Comparison of ENCODE assay signal across 1 cellular context in the genomic region with DNA sequence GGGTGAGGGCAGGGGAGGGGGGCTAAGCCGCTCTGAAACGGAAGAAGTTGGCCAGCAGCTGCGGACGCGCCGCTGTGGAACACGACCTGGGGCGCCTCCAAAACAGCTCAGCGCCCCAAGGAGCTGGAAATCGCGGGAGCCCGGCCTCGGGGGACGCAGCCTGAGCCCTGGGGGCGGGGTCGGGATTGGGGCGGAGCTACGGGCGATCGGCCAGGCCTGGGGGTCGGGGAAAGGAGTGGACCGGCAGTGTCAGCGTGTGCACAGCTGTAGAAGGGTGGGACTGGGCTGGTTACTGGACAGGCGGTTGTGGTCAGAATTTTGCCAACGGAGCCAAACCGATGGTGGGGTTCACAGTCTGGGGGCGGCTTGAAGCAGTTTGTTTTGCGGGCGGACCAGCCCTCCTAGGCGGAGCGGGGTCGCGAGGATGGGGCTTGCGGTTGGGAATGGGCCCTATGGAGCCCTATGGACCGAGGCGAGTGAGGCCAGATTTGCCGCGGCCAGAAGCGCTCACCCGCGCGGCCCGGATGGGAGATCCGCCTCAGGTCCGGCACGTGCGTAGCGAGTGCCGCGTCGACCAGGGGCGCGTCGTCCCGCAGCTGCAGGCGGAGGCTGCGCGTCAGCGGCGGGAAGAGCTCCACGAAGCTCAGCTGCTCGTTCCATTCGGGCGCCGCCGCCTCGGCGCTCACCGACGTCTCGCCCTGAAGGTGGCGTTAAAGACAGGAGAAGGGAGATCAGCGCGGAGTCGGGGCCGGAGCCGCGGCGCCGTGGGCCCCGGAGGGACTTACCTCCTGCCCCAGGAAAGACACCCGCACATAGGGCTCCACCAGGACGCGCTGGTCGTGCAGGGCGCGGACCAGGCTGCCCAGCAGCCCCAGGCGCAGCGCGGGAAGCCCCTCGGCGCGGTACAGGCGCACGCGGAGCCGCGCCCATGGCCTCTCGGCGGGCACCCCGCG.
TF ChIP-seq lines count a peak whose summit lies in the region.

No MANE protein-coding gene starts in this region.

TF ChIP-seq in K562, 482 proteins besides CTCF, POLR2A, EP300 and RAD21 (continued from another document):
- TF ChIP-seq, protein P1, sequence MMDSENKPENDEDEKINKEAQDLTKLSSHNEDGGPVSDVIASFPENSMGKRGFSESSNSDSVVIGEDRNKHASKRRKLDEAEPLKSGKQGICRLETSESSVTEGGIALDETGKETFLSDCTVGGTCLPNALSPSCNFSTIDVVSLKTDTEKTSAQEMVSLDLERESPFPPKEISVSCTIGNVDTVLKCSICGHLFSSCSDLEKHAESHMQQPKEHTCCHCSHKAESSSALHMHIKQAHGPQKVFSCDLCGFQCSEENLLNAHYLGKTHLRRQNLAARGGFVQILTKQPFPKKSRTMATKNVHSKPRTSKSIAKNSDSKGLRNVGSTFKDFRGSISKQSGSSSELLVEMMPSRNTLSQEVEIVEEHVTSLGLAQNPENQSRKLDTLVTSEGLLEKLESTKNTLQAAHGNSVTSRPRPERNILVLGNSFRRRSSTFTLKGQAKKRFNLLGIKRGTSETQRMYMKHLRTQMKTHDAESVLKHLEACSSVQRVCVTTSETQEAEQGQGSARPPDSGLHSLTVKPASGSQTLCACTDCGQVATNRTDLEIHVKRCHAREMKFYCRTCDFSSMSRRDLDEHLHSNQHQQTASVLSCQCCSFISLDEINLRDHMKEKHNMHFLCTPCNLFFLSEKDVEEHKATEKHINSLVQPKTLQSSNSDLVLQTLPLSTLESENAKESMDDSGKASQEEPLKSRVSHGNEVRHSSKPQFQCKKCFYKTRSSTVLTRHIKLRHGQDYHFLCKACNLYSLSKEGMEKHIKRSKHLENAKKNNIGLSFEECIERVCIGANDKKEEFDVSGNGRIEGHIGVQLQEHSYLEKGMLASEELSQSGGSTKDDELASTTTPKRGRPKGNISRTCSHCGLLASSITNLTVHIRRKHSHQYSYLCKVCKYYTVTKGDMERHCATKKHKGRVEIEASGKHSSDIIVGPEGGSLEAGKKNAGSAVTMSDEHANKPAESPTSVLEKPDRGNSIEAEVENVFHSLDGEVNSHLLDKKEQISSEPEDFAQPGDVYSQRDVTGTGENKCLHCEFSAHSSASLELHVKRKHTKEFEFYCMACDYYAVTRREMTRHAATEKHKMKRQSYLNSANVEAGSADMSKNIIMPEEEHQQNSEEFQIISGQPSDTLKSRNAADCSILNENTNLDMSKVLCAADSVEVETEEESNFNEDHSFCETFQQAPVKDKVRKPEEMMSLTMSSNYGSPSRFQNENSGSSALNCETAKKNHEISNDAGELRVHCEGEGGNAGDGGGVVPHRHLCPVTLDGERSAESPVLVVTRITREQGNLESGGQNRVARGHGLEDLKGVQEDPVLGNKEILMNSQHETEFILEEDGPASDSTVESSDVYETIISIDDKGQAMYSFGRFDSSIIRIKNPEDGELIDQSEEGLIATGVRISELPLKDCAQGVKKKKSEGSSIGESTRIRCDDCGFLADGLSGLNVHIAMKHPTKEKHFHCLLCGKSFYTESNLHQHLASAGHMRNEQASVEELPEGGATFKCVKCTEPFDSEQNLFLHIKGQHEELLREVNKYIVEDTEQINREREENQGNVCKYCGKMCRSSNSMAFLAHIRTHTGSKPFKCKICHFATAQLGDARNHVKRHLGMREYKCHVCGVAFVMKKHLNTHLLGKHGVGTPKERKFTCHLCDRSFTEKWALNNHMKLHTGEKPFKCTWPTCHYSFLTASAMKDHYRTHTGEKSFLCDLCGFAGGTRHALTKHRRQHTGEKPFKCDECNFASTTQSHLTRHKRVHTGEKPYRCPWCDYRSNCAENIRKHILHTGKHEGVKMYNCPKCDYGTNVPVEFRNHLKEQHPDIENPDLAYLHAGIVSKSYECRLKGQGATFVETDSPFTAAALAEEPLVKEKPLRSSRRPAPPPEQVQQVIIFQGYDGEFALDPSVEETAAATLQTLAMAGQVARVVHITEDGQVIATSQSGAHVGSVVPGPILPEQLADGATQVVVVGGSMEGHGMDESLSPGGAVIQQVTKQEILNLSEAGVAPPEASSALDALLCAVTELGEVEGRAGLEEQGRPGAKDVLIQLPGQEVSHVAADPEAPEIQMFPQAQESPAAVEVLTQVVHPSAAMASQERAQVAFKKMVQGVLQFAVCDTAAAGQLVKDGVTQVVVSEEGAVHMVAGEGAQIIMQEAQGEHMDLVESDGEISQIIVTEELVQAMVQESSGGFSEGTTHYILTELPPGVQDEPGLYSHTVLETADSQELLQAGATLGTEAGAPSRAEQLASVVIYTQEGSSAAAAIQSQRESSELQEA (IDR thresholded peaks at IDR 0.05; ENCODE audit: low read depth), result no peak
- TF ChIP-seq, protein P2, sequence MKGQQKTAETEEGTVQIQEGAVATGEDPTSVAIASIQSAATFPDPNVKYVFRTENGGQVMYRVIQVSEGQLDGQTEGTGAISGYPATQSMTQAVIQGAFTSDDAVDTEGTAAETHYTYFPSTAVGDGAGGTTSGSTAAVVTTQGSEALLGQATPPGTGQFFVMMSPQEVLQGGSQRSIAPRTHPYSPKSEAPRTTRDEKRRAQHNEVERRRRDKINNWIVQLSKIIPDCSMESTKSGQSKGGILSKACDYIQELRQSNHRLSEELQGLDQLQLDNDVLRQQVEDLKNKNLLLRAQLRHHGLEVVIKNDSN (CRISPR knock-in tag; IDR thresholded peaks at IDR 0.05), result peak; percentile 59
- TF ChIP-seq ZNF764 (CRISPR knock-in tag; IDR thresholded peaks at IDR 0.05; ENCODE audit: low read depth) (no peak), HNRNPLL (IDR thresholded peaks at IDR 0.05; ENCODE audit: low read depth, low read length, poor library complexity, severe bottlenecking) (peak; percentile 71), ZSCAN29 (IDR thresholded peaks at IDR 0.05) (no peak), EHMT2 (IDR thresholded peaks at IDR 0.05) (no peak), LCOR (CRISPR knock-in tag; IDR thresholded peaks at IDR 0.05) (peak; percentile 93), THRAP3 (IDR thresholded peaks at IDR 0.05; ENCODE audit: borderline replicate concordance) (no peak), NBN (IDR thresholded peaks at IDR 0.05; ENCODE audit: low read depth) (no peak), NFYB (IDR thresholded peaks at IDR 0.05; ENCODE audit: extremely low read depth, insufficient read length) (no peak), ZKSCAN1 (IDR thresholded peaks at IDR 0.05; ENCODE audit: low read depth, low read length) (no peak), NFATC3 (IDR thresholded peaks at IDR 0.05) (no peak), SNRNP70 (optimal IDR thresholded peaks at IDR 0.05; ENCODE audit: low read depth, low read length) (no peak), ILF3 (IDR thresholded peaks at IDR 0.05; ENCODE audit: borderline replicate concordance) (no peak), BDP1 (IDR thresholded peaks at IDR 0.05; ENCODE audit: insufficient read depth, insufficient read length) (no peak), ZNF77 (CRISPR knock-in tag; IDR thresholded peaks at IDR 0.05) (no peak), BRF1 (IDR thresholded peaks at IDR 0.05; ENCODE audit: borderline replicate concordance, extremely low read depth, insufficient read length) (no peak), KDM4B (IDR thresholded peaks at IDR 0.05; ENCODE audit: borderline replicate concordance in 2 of 2, low read depth in 1 of 2) (no peak), HMG20B (CRISPR knock-in tag; IDR thresholded peaks at IDR 0.05) (no peak), TARDBP (IDR thresholded peaks at IDR 0.05) (no peak), L3MBTL2 (IDR thresholded peaks at IDR 0.05) (peak; percentile 100), MEIS2 (IDR thresholded peaks at IDR 0.05; ENCODE audit: partially characterized antibody) (no peak), RNF2 (IDR thresholded peaks at IDR 0.05) (peak; percentile 95), ZNF408 (CRISPR knock-in tag; IDR thresholded peaks at IDR 0.05; ENCODE audit: low read depth) (no peak), NONO (IDR thresholded peaks at IDR 0.05; ENCODE audit: low read depth in 2 of 2, low read length in 1 of 2) (peak in 1 of 2 experiments; percentile 47; a peak in 1 of 4 replicates), ZNF274 (IDR thresholded peaks at IDR 0.05; ENCODE audit: borderline replicate concordance, low read depth, low read length) (no peak), PURB (CRISPR knock-in tag; IDR thresholded peaks at IDR 0.05; ENCODE audit: low read depth) (no peak), POLR3A (IDR thresholded peaks at IDR 0.05; ENCODE audit: borderline replicate concordance, extremely low read depth, insufficient read depth, insufficient read length) (no peak), PHB (CRISPR knock-in tag; IDR thresholded peaks at IDR 0.05) (no peak), PTRF (tag; IDR thresholded peaks at IDR 0.05) (no peak)
- TF ChIP-seq, protein P3, sequence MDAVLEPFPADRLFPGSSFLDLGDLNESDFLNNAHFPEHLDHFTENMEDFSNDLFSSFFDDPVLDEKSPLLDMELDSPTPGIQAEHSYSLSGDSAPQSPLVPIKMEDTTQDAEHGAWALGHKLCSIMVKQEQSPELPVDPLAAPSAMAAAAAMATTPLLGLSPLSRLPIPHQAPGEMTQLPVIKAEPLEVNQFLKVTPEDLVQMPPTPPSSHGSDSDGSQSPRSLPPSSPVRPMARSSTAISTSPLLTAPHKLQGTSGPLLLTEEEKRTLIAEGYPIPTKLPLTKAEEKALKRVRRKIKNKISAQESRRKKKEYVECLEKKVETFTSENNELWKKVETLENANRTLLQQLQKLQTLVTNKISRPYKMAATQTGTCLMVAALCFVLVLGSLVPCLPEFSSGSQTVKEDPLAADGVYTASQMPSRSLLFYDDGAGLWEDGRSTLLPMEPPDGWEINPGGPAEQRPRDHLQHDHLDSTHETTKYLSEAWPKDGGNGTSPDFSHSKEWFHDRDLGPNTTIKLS (IDR thresholded peaks at IDR 0.05; ENCODE audit: borderline replicate concordance, low read depth), result peak; percentile 91; the same call in 1 of the 2 replicates
- TF ChIP-seq, protein P4, sequence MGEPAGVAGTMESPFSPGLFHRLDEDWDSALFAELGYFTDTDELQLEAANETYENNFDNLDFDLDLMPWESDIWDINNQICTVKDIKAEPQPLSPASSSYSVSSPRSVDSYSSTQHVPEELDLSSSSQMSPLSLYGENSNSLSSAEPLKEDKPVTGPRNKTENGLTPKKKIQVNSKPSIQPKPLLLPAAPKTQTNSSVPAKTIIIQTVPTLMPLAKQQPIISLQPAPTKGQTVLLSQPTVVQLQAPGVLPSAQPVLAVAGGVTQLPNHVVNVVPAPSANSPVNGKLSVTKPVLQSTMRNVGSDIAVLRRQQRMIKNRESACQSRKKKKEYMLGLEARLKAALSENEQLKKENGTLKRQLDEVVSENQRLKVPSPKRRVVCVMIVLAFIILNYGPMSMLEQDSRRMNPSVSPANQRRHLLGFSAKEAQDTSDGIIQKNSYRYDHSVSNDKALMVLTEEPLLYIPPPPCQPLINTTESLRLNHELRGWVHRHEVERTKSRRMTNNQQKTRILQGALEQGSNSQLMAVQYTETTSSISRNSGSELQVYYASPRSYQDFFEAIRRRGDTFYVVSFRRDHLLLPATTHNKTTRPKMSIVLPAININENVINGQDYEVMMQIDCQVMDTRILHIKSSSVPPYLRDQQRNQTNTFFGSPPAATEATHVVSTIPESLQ (CRISPR knock-in tag; IDR thresholded peaks at IDR 0.05), result peak; percentile 98
- TF ChIP-seq, protein P5, sequence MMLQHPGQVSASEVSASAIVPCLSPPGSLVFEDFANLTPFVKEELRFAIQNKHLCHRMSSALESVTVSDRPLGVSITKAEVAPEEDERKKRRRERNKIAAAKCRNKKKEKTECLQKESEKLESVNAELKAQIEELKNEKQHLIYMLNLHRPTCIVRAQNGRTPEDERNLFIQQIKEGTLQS (IDR thresholded peaks at IDR 0.05), result no peak
- TF ChIP-seq, protein P5 (CRISPR knock-in tag; conservative IDR thresholded peaks at IDR 0.05), result no peak
